ENCODE assay signal across 21 cellular contexts in the genomic region with DNA sequence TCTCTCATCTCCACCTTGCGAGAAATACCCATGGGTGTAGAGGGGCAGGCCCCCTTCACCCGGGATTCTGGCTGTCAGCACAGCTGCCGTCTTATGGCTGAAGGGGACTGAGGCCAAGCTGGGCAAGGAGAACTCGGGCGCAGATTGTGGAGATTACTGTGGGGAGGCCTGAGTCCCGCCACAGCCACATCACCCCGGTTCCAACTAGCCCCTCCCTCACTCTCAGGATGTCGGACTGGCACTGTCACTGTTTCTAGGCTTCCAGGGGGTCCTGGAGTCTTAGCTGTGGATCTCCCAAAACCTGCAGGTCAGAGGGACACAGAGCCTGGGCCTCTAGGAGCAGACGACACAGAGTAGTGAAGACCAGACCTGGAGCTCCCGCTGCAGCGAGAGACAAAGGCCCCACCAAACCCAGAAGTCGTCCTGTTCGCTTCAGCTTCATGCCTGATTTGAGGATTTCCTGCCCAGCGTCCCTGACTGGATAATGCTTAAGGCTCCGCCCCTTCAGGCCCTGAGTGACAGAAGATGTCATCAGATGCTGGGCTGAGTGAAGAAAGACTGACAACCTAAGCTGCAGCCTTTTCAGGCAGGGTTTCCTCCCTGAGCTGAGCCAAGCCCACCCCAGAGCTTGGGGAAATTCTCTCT. TPM values are rescaled to one million over a fixed set of nuclear protein-coding genes. Genes with fewer than 3 reads are reported as not detected.
DNase-seq lines count a peak whose midpoint lies in the region; ATAC-seq, FAIRE-seq and TF ChIP-seq lines count a peak whose summit lies in the region.
"Had no signal": no experiment of that assay in that cellular context is flagged by ENCODE, and none has a peak within 500 bp of the region (broad histone marks: within the 10 kb centered on the region; RNA-seq: fewer than 3 reads in every experiment).

No MANE protein-coding gene starts in this region.

- peak; percentile 98 for FAIRE-seq in H1 (lab: Jason Lieb, UNC)
- FAIRE-seq: endothelial cell of umbilical vein, GM12892 had no signal

- H2BK15ac ChIP-seq in IMR-90 (ENCODE audit: low read depth, low read length): no peak overlapping the region
- H2BK15ac ChIP-seq in H1 (ENCODE audit: low read length): no peak overlapping the region
- no peak overlapping the region for H2BK15ac ChIP-seq in mesenchymal stem cell (ENCODE audit: low read depth, poor library complexity, severe bottlenecking)

- H3K27ac ChIP-seq in IMR-90 (ENCODE audit: insufficient read depth, low read length) (no peak overlapping the region), H1 (ENCODE audit: low read depth, low read length) (peak overlapping the region; percentile 56; the same call in 1 of the 2 replicates), mesenchymal stem cell (ENCODE audit: low read length, poor library complexity, severe bottlenecking) (no peak overlapping the region)
- H3K27ac ChIP-seq: body of pancreas, colonic mucosa, foreskin keratinocyte, lower lobe of right lung, suprapubic skin had no signal

- TF ChIP-seq POLR2A in IMR-90 (IDR thresholded peaks at IDR 0.05; ENCODE audit: low read depth, low read length): no peak
- peak; percentile 55 to 90 for TF ChIP-seq POLR2A in H1 (IDR thresholded peaks at IDR 0.05; ENCODE audit: control extremely low read depth in 1 of 2, low read depth in 2 of 2, low read length in 2 of 2)

- H2BK120ac ChIP-seq in IMR-90 (ENCODE audit: low read depth, low read length) (no peak overlapping the region), H1 (replicated peaks; ENCODE audit: low read depth, low read length) (no peak overlapping the region), mesenchymal stem cell (ENCODE audit: low read depth, low read length) (no peak overlapping the region)

- H3K23ac ChIP-seq in IMR-90 (ENCODE audit: low read depth, low read length) (no peak overlapping the region), H1 (ENCODE audit: insufficient read length) (no peak overlapping the region), mesenchymal stem cell (ENCODE audit: low read length in 2 of 2) (no peak overlapping the region)

- in situ Hi-C loops in IMR-90 (cut with MboI; ENCODE audit: low sequenced_read_pairs): loop anchor here (25.0 kb wide), 1 partner anchor 419 kb away; a partner anchor contains a TSS

- no peak overlapping the region for H3K4ac ChIP-seq in IMR-90 (ENCODE audit: low read depth, low read length)
- no peak overlapping the region for H3K4ac ChIP-seq in H1 (replicated peaks; ENCODE audit: insufficient read length, low read depth, low read length)
- H3K4ac ChIP-seq in mesenchymal stem cell (ENCODE audit: low read depth in 1 of 2, low read length in 2 of 2): no peak overlapping the region

- H2AFZ ChIP-seq in IMR-90 (replicated peaks; ENCODE audit: low read length, poor library complexity): peak overlapping the region; percentile 43
- peak overlapping the region; percentile 100 for H2AFZ ChIP-seq in H1 (ENCODE audit: low read length)
- no peak overlapping the region for H2AFZ ChIP-seq in mesenchymal stem cell (ENCODE audit: low read depth, low read length)

- TF ChIP-seq RAD21 in IMR-90 (IDR thresholded peaks at IDR 0.05; ENCODE audit: low read length) (no peak), H1 (IDR thresholded peaks at IDR 0.05 in 1 of 2, conservative IDR thresholded peaks at IDR 0.05 in 1 of 2; ENCODE audit: low read depth in 2 of 2, low read length in 2 of 2) (peak in 1 of 2 experiments; percentile 3; a peak in 1 of 4 replicates)

- no peaks in the 10 kb centered on the region for H3K79me2 ChIP-seq in H1 (ENCODE audit: control insufficient read depth in 1 of 2, insufficient read depth in 2 of 2, low read length in 2 of 2)

- peak; percentile 1 for DNase-seq in EH (ENCODE audit: low read depth)
- no peak for DNase-seq in IMR-90
- DNase-seq in H1 (ENCODE audit: low read depth in 1 of 2, low spot score in 2 of 2): peak; percentile 62 to 75
- no peak for DNase-seq in mesenchymal stem cell
- DNase-seq in germinal center (ENCODE audit: low spot score): no peak
- DNase-seq in activated CD4-positive, CD25-positive, alpha-beta regulatory T cell treated with anti-CD3 and anti-CD28 coated beads, Interleukin-2, amount 50 U/mL, for 72 hours: no peak
- no peak for DNase-seq in DMS153 (lab: John Stamatoyannopoulos, UW)
- DNase-seq: activated naive CD8-positive, alpha-beta T cell treated with anti-CD3 and anti-CD28 coated beads for 36 hours; activated T-cell treated with anti-CD3 and anti-CD28 coated beads, Interleukin-2, amount 50 U/mL, for 72 hours; body of pancreas; colonic mucosa; foreskin keratinocyte; GF-D8; Karpas-422; lower lobe of right lung; NCI-H1417; SW 1271 had no signal

- H3K23me2 ChIP-seq in H1 (ENCODE audit: low read depth, low read length): no peaks in the 10 kb centered on the region

- H2AK5ac ChIP-seq in IMR-90 (ENCODE audit: low read depth, low read length): no peak overlapping the region
- 0 out of 2 replicates have a peak overlapping the region, but pooled peaks have one; percentile 75 for H2AK5ac ChIP-seq in H1 (ENCODE audit: low read depth, low read length)
- H2AK5ac ChIP-seq in mesenchymal stem cell (ENCODE audit: low read length, severe bottlenecking): no peak overlapping the region

- peaks cover 7% of the 10 kb centered on the region for H3K4me1 ChIP-seq in IMR-90 (ENCODE audit: control insufficient read depth, insufficient read depth, low read length)
- H3K4me1 ChIP-seq in H1 (replicated peaks in 1 of 4; ENCODE audit: control insufficient read depth in 3 of 4, insufficient read depth in 4 of 4, low read length in 3 of 4): peaks cover 0 to 4% (median 0%) of the 10 kb centered on the region in 4 experiments; a peak in 2 of 7 replicates
- no peaks in the 10 kb centered on the region for H3K4me1 ChIP-seq in mesenchymal stem cell (ENCODE audit: control insufficient read depth, insufficient read depth, low read depth, low read length)
- H3K4me1 ChIP-seq: body of pancreas, colonic mucosa, foreskin keratinocyte, lower lobe of right lung, suprapubic skin had no signal

- no peak for TF ChIP-seq EP300 in H1 (IDR thresholded peaks at IDR 0.05; ENCODE audit: borderline replicate concordance in 1 of 2, low read depth in 2 of 2, low read length in 2 of 2)

- H3K9ac ChIP-seq in IMR-90 (ENCODE audit: low read depth, low read length) (no peak overlapping the region), H1 (replicated peaks in 1 of 4; ENCODE audit: extremely low read depth in 1 of 4, low read depth in 3 of 4, low read length in 3 of 4) (peak overlapping the region in 3 of 4 experiments; percentile 25 to 52 (median 33); a peak in 3 of 7 replicates), mesenchymal stem cell (ENCODE audit: low read length) (no peak overlapping the region)

- H3K79me1 ChIP-seq in IMR-90 (ENCODE audit: low read depth in 1 of 2, low read length in 2 of 2) (no peaks in the 10 kb centered on the region), H1 (ENCODE audit: low read depth, low read length) (no peaks in the 10 kb centered on the region), mesenchymal stem cell (replicated peaks; ENCODE audit: low read length, poor library complexity, severe bottlenecking) (no peaks in the 10 kb centered on the region)

- H3K9me1 ChIP-seq in IMR-90 (ENCODE audit: insufficient read depth, low read length): no peaks in the 10 kb centered on the region

- no TSS peak for BruUV-seq in IMR-90 (replicated peaks; lab: Mats Ljungman, UMichigan)

- H3K56ac ChIP-seq in IMR-90 (ENCODE audit: extremely low read depth, insufficient read depth, low read length): no peak overlapping the region
- no peak overlapping the region for H3K56ac ChIP-seq in H1 (replicated peaks; ENCODE audit: insufficient read length, low read depth, low read length)

- TF ChIP-seq CTCF in IMR-90 (conservative IDR thresholded peaks at IDR 0.05; ENCODE audit: low read depth, low read length) (no peak), H1 (IDR thresholded peaks at IDR 0.05; ENCODE audit: control extremely low read depth in 1 of 3, insufficient read depth in 1 of 3, low read depth in 1 of 3, low read length in 3 of 3) (no peak)

- H3K18ac ChIP-seq in IMR-90 (ENCODE audit: low read depth, low read length) (no peak overlapping the region), H1 (ENCODE audit: extremely low read depth, low read length) (peak overlapping the region; percentile 87), mesenchymal stem cell (ENCODE audit: low read depth in 1 of 2, low read length in 2 of 2) (no peak overlapping the region)

- peak overlapping the region; percentile 93 for H2BK12ac ChIP-seq in H1 (ENCODE audit: low read depth, low read length)
- H2BK12ac ChIP-seq in mesenchymal stem cell (ENCODE audit: low read length in 2 of 2): no peak overlapping the region

- POLR2A ChIA-PET in IMR-90 (lab: Charles Lee; ENCODE audit: unreplicated experiment): no interaction called here
- POLR2A ChIA-PET in H1 (lab: Charles Lee; ENCODE audit: partially characterized antibody): interaction anchor here (0.6 to 1.5 kb wide), 20 partner anchors 9 to 411 kb away, joined by 3 to 8 read pairs (median 3); a partner anchor contains a TSS

- H4K8ac ChIP-seq in IMR-90 (ENCODE audit: low read depth in 2 of 2, low read length in 2 of 2) (no peak overlapping the region), H1 (ENCODE audit: extremely low read depth, insufficient read depth, low read length) (peak overlapping the region; percentile 60; the same call in 1 of the 2 replicates), mesenchymal stem cell (ENCODE audit: low read length) (no peak overlapping the region)

- dilution Hi-C loops in IMR-90 (cut with HindIII; ENCODE audit: low sequenced_read_pairs, unreplicated experiment): no loop called here

- no peak overlapping the region for H3K4me2 ChIP-seq in IMR-90 (ENCODE audit: low read depth, low read length)
- H3K4me2 ChIP-seq in H1 (ENCODE audit: insufficient read depth in 1 of 2, low read depth in 2 of 2, low read length in 2 of 2): peak overlapping the region; percentile 66 to 78
- H3K4me2 ChIP-seq in mesenchymal stem cell (ENCODE audit: low read length, poor library complexity, severe bottlenecking): peak overlapping the region; percentile 5

- no peaks in the 10 kb centered on the region for H3K36me3 ChIP-seq in IMR-90 (ENCODE audit: control insufficient read depth, insufficient read depth, low read length)
- H3K36me3 ChIP-seq in H1 (ENCODE audit: control insufficient read depth in 2 of 4, insufficient read depth in 4 of 4, low read length in 3 of 4): no peaks in the 10 kb centered on the region
- H3K36me3 ChIP-seq in mesenchymal stem cell (ENCODE audit: control insufficient read depth in 1 of 2, insufficient read depth in 2 of 2, low read depth in 1 of 2, low read length in 2 of 2): no peaks in the 10 kb centered on the region
- H3K36me3 ChIP-seq: colonic mucosa, lower lobe of right lung, suprapubic skin had no signal

- H4K91ac ChIP-seq in IMR-90 (ENCODE audit: insufficient read depth, low read depth, low read length) (no peak overlapping the region), H1 (replicated peaks; ENCODE audit: insufficient read length, low read length) (no peak overlapping the region), mesenchymal stem cell (ENCODE audit: low read length) (no peak overlapping the region)

- H4K20me1 ChIP-seq in IMR-90 (ENCODE audit: insufficient read depth, low read length) (no peaks in the 10 kb centered on the region), H1 (replicated peaks in 1 of 2; ENCODE audit: control insufficient read depth in 1 of 2, insufficient read depth in 2 of 2, low read length in 2 of 2) (no peaks in the 10 kb centered on the region)

- H2BK20ac ChIP-seq in IMR-90 (ENCODE audit: low read depth, low read length) (no peak overlapping the region), H1 (ENCODE audit: low read length) (0 out of 2 replicates have a peak overlapping the region, but pooled peaks have one; percentile 32)

- H3K27me3 ChIP-seq in IMR-90 (ENCODE audit: control insufficient read depth, insufficient read depth, low read length) (no peaks in the 10 kb centered on the region), H1 (replicated peaks in 1 of 4; ENCODE audit: control insufficient read depth in 3 of 4, extremely low read depth in 1 of 4, insufficient read depth in 3 of 4, low read length in 3 of 4) (no peaks in the 10 kb centered on the region), mesenchymal stem cell (ENCODE audit: control insufficient read depth in 1 of 2, insufficient read depth in 1 of 2, low read length in 2 of 2) (no peaks in the 10 kb centered on the region)
- H3K27me3 ChIP-seq: body of pancreas, colonic mucosa, foreskin keratinocyte, suprapubic skin had no signal

- ATAC-seq in IMR-90 (ENCODE audit: low read depth): no peak
- ATAC-seq in HG02870 (IDR thresholded peaks at IDR 0.05; ENCODE audit: unreplicated experiment): no peak
- ATAC-seq: activated T-cell treated with anti-CD3 and anti-CD28 coated beads, Interleukin-2, amount 50 U/mL, for 72 hours; body of pancreas; foreskin keratinocyte; lower lobe of right lung had no signal

- H3K9me3 ChIP-seq in IMR-90 (ENCODE audit: control insufficient read depth, insufficient read depth, low read length): peaks cover 16% of the 10 kb centered on the region; the same call in 1 of the 2 replicates
- no peaks in the 10 kb centered on the region for H3K9me3 ChIP-seq in H1 (ENCODE audit: insufficient read depth in 2 of 2, low read depth in 1 of 2, low read length in 1 of 2)
- H3K9me3 ChIP-seq in mesenchymal stem cell (ENCODE audit: control insufficient read depth, low read length): peaks cover 22% of the 10 kb centered on the region
- H3K9me3 ChIP-seq: body of pancreas, colonic mucosa, lower lobe of right lung, suprapubic skin had no signal

- H3K4me3 ChIP-seq in IMR-90 (ENCODE audit: insufficient read depth, low read depth, low read length) (no peak overlapping the region), H1 (ENCODE audit: extremely low read depth in 1 of 4, insufficient read depth in 2 of 4, low read depth in 3 of 4, low read length in 4 of 4) (peak overlapping the region in 2 of 4 experiments; percentile 41 to 52; a peak in 3 of 8 replicates), mesenchymal stem cell (ENCODE audit: insufficient read depth in 1 of 2, low read depth in 1 of 2, low read length in 2 of 2) (no peak overlapping the region)
- H3K4me3 ChIP-seq: body of pancreas, colonic mucosa, lower lobe of right lung, suprapubic skin had no signal

- no peak overlapping the region for H2AK9ac ChIP-seq in IMR-90 (replicated peaks; ENCODE audit: low read depth, low read length, poor library complexity)

- intact Hi-C loops in IMR-90 (cut with micrococcal nuclease): no loop called here

- H4K5ac ChIP-seq in IMR-90 (ENCODE audit: low read depth, low read length) (no peak overlapping the region), H1 (ENCODE audit: insufficient read length, low read depth, low read length) (peak overlapping the region; percentile 32)

- CTCF ChIA-PET in IMR-90 (lab: Yijun Ruan, JAX) (no interaction called here), H1 (lab: Charles Lee; ENCODE audit: partially characterized antibody) (interaction anchor here (0.5 to 1.0 kb wide), 5 partner anchors 41 to 281 kb away, joined by 3 read pairs; a partner anchor contains a TSS)

- no peak overlapping the region for H2BK5ac ChIP-seq in IMR-90 (ENCODE audit: low read depth, low read length, poor library complexity, severe bottlenecking)
- peak overlapping the region; percentile 84; the same call in 1 of the 2 replicates for H2BK5ac ChIP-seq in H1 (ENCODE audit: low read depth, low read length)
- H2BK5ac ChIP-seq in mesenchymal stem cell (ENCODE audit: low read depth, low read length, poor library complexity, severe bottlenecking): no peak overlapping the region

- H3K14ac ChIP-seq in IMR-90 (replicated peaks; ENCODE audit: low read depth, low read length) (no peak overlapping the region), H1 (ENCODE audit: insufficient read length) (no peak overlapping the region), mesenchymal stem cell (ENCODE audit: low read length in 2 of 2) (no peak overlapping the region)

- 8% methylated on average over 6 of the region's 15 CpGs; no CpG with 5 or more reads in 1 of the 2 experiments for WGBS in IMR-90 (ENCODE audit: extremely low coverage in 2 of 2, insufficient read length in 1 of 2), 2 experiments
- whole genome bisulfite sequencing in H1 (ENCODE audit: extremely low coverage in 1 of 2, insufficient coverage in 1 of 2, insufficient read length in 1 of 2, insufficient replicate concordance in 2 of 2, low coverage in 1 of 2, low lambda C conversion rate in 2 of 2, missing lambda C conversion rate in 1 of 2), 2 experiments: 51% methylated on average over 15 of the region's 15 CpGs; no CpG with 5 or more reads in 1 of the 2 experiments
- 45% methylated on average over 13 of the region's 15 CpGs for WGBS in mesenchymal stem cell

RNA-seq across cellular contexts. Expression of a gene that starts 55.8 kb away (rescaled TPM):
- 8.9 and 10.6 TPM in 2 replicates for total RNA-seq in IMR-90 (2012; rRNA removed)
- polyA plus RNA-seq in IMR-90 (2012; rRNA removed): 2.7 and 3.7 TPM in 2 replicates
- 1.1 and 4.8 TPM in 2 replicates for polyA plus RNA-seq in IMR-90 (2012; cell fraction: cytosol; rRNA removed)
- 1.5 and 4.0 TPM in 2 replicates for polyA plus RNA-seq in IMR-90 (2012; cell fraction: nucleus; rRNA removed; ENCODE audit: low replicate concordance)
- total RNA-seq in H1 (2021; fragmentation: NEBNext Ultra II Directional; extraction: Animal tissue kit (Norgen Biotek cat#: 25700)): 61.1 and 61.8 TPM in 2 replicates
- 25.3 and 40.8 TPM in 2 replicates for polyA plus RNA-seq in H1 (2011; rRNA removed)
- 38.1 TPM for polyA plus RNA-seq in H1 (2011; cell fraction: cytosol; rRNA removed)
- 35.4 TPM for polyA plus RNA-seq in H1 (2011; cell fraction: nucleus; rRNA removed)
- polyA plus RNA-seq in H1 (2012, experiment 1 of 2): 33.0 to 53.7 TPM (median 40.9 TPM) in 4 replicates
- polyA plus RNA-seq in H1 (2012, experiment 2 of 2): 8.5 TPM
- polyA plus RNA-seq in H1 (2013, experiment 1 of 2): 54.7 TPM
- polyA plus RNA-seq in H1 (2013, experiment 2 of 2): 52.0 TPM
- 134 and 170 TPM in 2 replicates for polyA minus RNA-seq in H1 (2011; rRNA and poly(A)+ RNA removed)
- polyA minus RNA-seq in H1 (2011; cell fraction: cytosol; rRNA and poly(A)+ RNA removed): 47.7 TPM
- 227 TPM for polyA minus RNA-seq in H1 (2011; cell fraction: nucleus; rRNA and poly(A)+ RNA removed)
- 3.6 TPM for polyA plus RNA-seq in mesenchymal stem cell (2013, experiment 1 of 2)
- polyA plus RNA-seq in mesenchymal stem cell (2013, experiment 2 of 2): 4.1 TPM

Comparison
In these comparisons a context has a peak if more than half of its experiments do, and no peak if none do; other contexts are left out.
1. DNase-seq: peak in EH (single experiment) and H1 (2 of 2); none in IMR-90 (single experiment), mesenchymal stem cell (single experiment), germinal center (single experiment), activated CD4-positive, CD25-positive, alpha-beta regulatory T cell treated with anti-CD3 and anti-CD28 coated beads, Interleukin-2, amount 50 U/mL, for 72 hours (single experiment) and DMS153 (single experiment).
2. H3K9ac ChIP-seq: peak in H1 (3 of 4); none in IMR-90 (single experiment) and mesenchymal stem cell (single experiment).